ENCODE assay signal across 1 cellular context in the genomic region with DNA sequence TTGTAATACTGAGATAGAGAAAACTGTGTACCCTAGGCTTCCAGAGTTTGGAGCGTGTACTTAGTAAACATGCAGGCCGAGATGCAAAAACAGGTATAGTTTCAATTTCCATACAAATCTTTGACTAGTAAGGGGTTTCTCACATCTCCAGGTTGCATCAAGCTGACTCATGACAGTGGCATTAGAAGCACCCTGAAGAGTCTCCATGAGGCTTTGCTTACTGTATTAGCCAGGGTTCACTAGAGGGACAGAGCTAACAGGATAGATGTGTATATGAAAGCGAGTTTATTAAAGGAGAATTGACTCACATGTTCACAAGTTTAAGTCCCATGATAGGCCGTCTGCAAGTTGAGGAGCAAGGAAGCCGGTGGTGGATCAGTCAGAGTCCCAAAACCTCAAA.
TF ChIP-seq lines count a peak whose summit lies in the region.

No MANE protein-coding gene starts in this region.

TF ChIP-seq in SK-N-SH, 30 proteins besides CTCF, POLR2A, EP300 and RAD21 (continued from another document):
- no peak for TF ChIP-seq PBX3 (IDR thresholded peaks at IDR 0.05)
